8 cellular contexts compared by ENCODE assay signal in the genomic region with DNA sequence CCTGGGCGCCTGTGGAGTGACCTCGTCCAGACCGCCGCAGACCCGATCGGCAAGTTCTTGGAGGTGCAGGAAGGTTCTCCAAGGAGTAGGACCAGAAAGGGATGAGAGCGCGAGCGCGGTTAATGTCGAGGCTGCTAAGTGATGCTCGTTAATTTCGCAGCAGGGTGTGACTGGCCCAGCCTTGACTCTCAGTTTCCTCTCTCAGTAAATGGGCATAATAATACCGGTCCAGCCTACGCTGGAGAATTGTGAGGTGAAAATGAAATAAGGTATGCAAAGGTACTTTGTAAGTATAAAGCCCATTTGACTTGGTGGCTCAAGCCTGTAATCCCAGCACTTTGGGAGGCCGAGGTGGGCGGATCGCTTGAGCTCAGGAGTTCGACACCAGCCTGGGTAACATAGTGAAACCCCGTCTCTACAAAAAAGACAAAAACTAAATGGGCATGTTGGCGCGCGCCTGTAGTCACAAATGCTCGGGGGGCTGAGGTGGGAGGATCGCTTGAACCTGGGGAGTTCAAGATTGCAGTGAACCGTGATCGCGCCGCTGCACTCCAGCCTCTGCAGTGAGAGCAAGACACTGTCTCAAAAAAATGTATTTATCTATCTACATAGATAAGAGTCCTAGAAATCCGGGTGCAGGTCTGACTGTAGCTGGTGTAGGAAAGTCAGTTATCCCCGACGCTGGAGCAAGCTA. TPM values are rescaled to one million over a fixed set of nuclear protein-coding genes. Genes with fewer than 3 reads are reported as not detected.
DNase-seq lines count a peak whose midpoint lies in the region; ATAC-seq and TF ChIP-seq lines count a peak whose summit lies in the region.

No MANE protein-coding gene starts in this region.

- peak overlapping the region; percentile 88 for H3K9ac ChIP-seq in HUES64 (ENCODE audit: low read depth, low read length)

- H3K9me3 ChIP-seq in HUES64 (ENCODE audit: insufficient read depth, low read depth, low read length) (no peaks in the 10 kb centered on the region), ascending aorta (no peaks in the 10 kb centered on the region), testis (no peaks in the 10 kb centered on the region)

- ATAC-seq in GM18498 (IDR thresholded peaks at IDR 0.05; ENCODE audit: unreplicated experiment): peak; percentile 11
- ATAC-seq in left colon: no peak
- ATAC-seq in GM18519 (IDR thresholded peaks at IDR 0.05; ENCODE audit: low FRiP score, unreplicated experiment): no peak

- H3K4me3 ChIP-seq in HUES64 (ENCODE audit: low read length): peak overlapping the region; percentile 97
- H3K4me3 ChIP-seq in ascending aorta: peak overlapping the region; percentile 83 to 84
- H3K4me3 ChIP-seq in testis: peak overlapping the region; percentile 88 to 95

- 34% methylated on average over 32 of the region's 32 CpGs for WGBS in HUES64
- 4 to 7% methylated on average over 30 to 32 of the region's 32 CpGs for WGBS in testis, 2 donors

- peaks cover 10% of the 10 kb centered on the region for H3K4me1 ChIP-seq in HUES64 (ENCODE audit: insufficient read depth, low read length)
- H3K4me1 ChIP-seq in ascending aorta: peaks cover 10 to 11% of the 10 kb centered on the region in 2 donors
- H3K4me1 ChIP-seq in testis: peaks cover 24% of the 10 kb centered on the region

- TF ChIP-seq CTCF in ascending aorta (IDR thresholded peaks at IDR 0.05) (no peak), testis (IDR thresholded peaks at IDR 0.05) (no peak)

- H3K27me3 ChIP-seq in HUES64 (ENCODE audit: insufficient read depth, low read length) (no peaks in the 10 kb centered on the region; the same call in 1 of the 2 replicates), ascending aorta (no peaks in the 10 kb centered on the region), testis (no peaks in the 10 kb centered on the region)

- H3K27ac ChIP-seq in HUES64 (ENCODE audit: low read depth, low read length) (peak overlapping the region; percentile 89), ascending aorta (peak overlapping the region; percentile 90 to 93), testis (peak overlapping the region; percentile 88 to 96)

- no peaks in the 10 kb centered on the region for H3K36me3 ChIP-seq in HUES64 (ENCODE audit: insufficient read depth, low read length)
- H3K36me3 ChIP-seq in ascending aorta: no peaks in the 10 kb centered on the region
- H3K36me3 ChIP-seq in testis (ENCODE audit: low read depth, missing control alignments): no peaks in the 10 kb centered on the region

- DNase-seq in ascending aorta (ENCODE audit: low spot score in 2 of 2) (no peak), left colon (peak; percentile 10 to 27), testis (peak; percentile 25), NCI-H1105 treated with DMSO at 0.1 percent for 48 hours (lab: John Stamatoyannopoulos, UW) (no peak), NCI-H1930 (lab: John Stamatoyannopoulos, UW) (no peak)

- intact Hi-C loops in ascending aorta (cut with DNase I): loop anchor here (1.0 kb wide), 1 partner anchor 28 kb away; no protein-coding TSS in a partner anchor
- intact Hi-C loops in left colon (cut with DNase I, micrococcal nuclease): no loop called here
- intact Hi-C loops in testis (cut with DNase I; ENCODE audit: low total_unique reads): no loop called here

- no peak for TF ChIP-seq POLR2A in testis (IDR thresholded peaks at IDR 0.05)

RNA-seq across cellular contexts. Expression of a gene that starts 0.6 kb away (rescaled TPM):
- 2.3 TPM for polyA plus RNA-seq in HUES64 (2013, experiment 1 of 2)
- 2.0 TPM for polyA plus RNA-seq in HUES64 (2013, experiment 2 of 2)
- 9.9 TPM for total RNA-seq in ascending aorta
- 10 to 100 TPM; 26.1 to 31.3 TPM for total RNA-seq in left colon
- 10 to 100 TPM; 29.5 to 32.8 TPM for total RNA-seq in testis
- 11.4 TPM for polyA plus RNA-seq in testis (ENCODE audit: insufficient read depth, low read depth, low replicate concordance)

Comparison
In these comparisons a context has a peak if more than half of its experiments do, and no peak if none do; other contexts are left out.
1. DNase-seq: peak in left colon (2 of 2) and testis (single experiment); none in ascending aorta (0 of 2), NCI-H1105 treated with DMSO at 0.1 percent for 48 hours (single experiment) and NCI-H1930 (0 of 2).
2. Peak in every context shown above with its lines, with median percentiles within 50 percentile points of each other: H3K27ac ChIP-seq and H3K4me3 ChIP-seq.